ENCODE assay signal across 17 cellular contexts in the genomic region with DNA sequence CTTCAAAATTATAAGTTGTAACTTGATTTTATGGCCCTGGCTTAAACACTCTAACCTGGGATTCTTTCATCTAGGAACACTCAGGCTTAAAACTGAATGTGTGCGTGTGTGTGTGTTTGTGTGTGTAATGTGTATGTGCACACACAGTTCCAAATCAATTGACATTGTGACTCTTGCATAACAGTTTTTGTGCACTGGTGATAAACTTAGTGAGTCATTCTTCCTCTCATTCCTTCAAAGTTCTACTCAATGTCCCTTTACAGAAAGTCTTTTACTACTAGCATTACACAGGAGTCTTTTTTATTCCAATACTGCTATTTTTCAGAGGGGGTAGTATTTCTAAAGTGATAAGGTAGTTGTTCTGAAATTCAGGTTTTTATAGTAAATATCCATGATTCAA.
A peak's percentile ranks its signal among the peaks of the same experiment; 100 is the strongest.
DNase-seq lines count a peak whose midpoint lies in the region; ATAC-seq and TF ChIP-seq lines count a peak whose summit lies in the region.
"Had no signal": no experiment of that assay in that cellular context is flagged by ENCODE, and none has a peak within 500 bp of the region (broad histone marks: within the 10 kb centered on the region; RNA-seq: fewer than 3 reads in every experiment).

No MANE protein-coding gene starts in this region.

- H2AFZ ChIP-seq in IMR-90 (replicated peaks; ENCODE audit: low read length, poor library complexity) = no peak overlapping the region

- H3K18ac ChIP-seq in IMR-90 (ENCODE audit: low read depth, low read length) = no peak overlapping the region; the same call in 1 of the 2 replicates

- no peak overlapping the region for H2AK5ac ChIP-seq in IMR-90 (ENCODE audit: low read depth, low read length)

- BruUV-seq in Calu3 (replicated peaks; lab: Mats Ljungman, UMichigan) = no TSS peak
- BruUV-seq in IMR-90 (replicated peaks; lab: Mats Ljungman, UMichigan) = no TSS peak

- H3K9ac ChIP-seq in IMR-90 (ENCODE audit: low read depth, low read length) = no peak overlapping the region

- H3K79me1 ChIP-seq in IMR-90 (ENCODE audit: low read depth in 1 of 2, low read length in 2 of 2) = no peaks in the 10 kb centered on the region

- DNase-seq in Calu3 (peak; percentile 19), IMR-90 (peak; percentile 55), astrocyte of the hippocampus (ENCODE audit: low read depth, low spot score) (peak; percentile 0), kidney tubule cell (ENCODE audit: low spot score) (peak; percentile 10), adrenal gland (no peak), CD1c-positive myeloid dendritic cell (ENCODE audit: extremely low spot score) (no peak), transverse colon (no peak)
- no peak for DNase-seq in stimulated activated naive CD8-positive, alpha-beta T cell treated with anti-CD3 and anti-CD28 coated beads, Interleukin-15, Interleukin-2, amounts not matched to agents 100 U/mL and 50 U/mL, for 24 hours
- DNase-seq: activated CD4-positive, alpha-beta T cell treated with anti-CD3 and anti-CD28 coated beads for 1 hour; AML-193; body of pancreas; erythroblast; kidney glomerular epithelial cell; stimulated activated CD4-positive, alpha-beta T cell treated with anti-CD3 and anti-CD28 coated beads, Interleukin-2, amount 100 ng/mL, for 24 hours; T-helper 9 cell had no signal

- H3K27me3 ChIP-seq in IMR-90 (ENCODE audit: control insufficient read depth, insufficient read depth, low read length) = no peaks in the 10 kb centered on the region
- H3K27me3 ChIP-seq in adrenal gland = no peaks in the 10 kb centered on the region
- no peaks in the 10 kb centered on the region for H3K27me3 ChIP-seq in transverse colon
- H3K27me3 ChIP-seq: body of pancreas, right atrium auricular region had no signal

- H3K4me1 Mint-ChIP-seq in Calu3 (ENCODE audit: low read depth, unreplicated experiment) = peaks cover 20% of the 10 kb centered on the region

- no peak overlapping the region for H2BK120ac ChIP-seq in IMR-90 (ENCODE audit: low read depth, low read length)

- dilution Hi-C loops in IMR-90 (cut with HindIII; ENCODE audit: low sequenced_read_pairs, unreplicated experiment) = no loop called here

- no peak overlapping the region for H2BK20ac ChIP-seq in IMR-90 (ENCODE audit: low read depth, low read length)

- no peak overlapping the region for H3K4ac ChIP-seq in IMR-90 (ENCODE audit: low read depth, low read length)

- H3K4me1 ChIP-seq in IMR-90 (ENCODE audit: control insufficient read depth, insufficient read depth, low read length) = peaks cover 4% of the 10 kb centered on the region
- no peaks in the 10 kb centered on the region for H3K4me1 ChIP-seq in adrenal gland (replicated peaks in 1 of 2)
- no peaks in the 10 kb centered on the region for H3K4me1 ChIP-seq in transverse colon
- H3K4me1 ChIP-seq: body of pancreas, right atrium auricular region had no signal

- no peak overlapping the region for H3K14ac ChIP-seq in IMR-90 (replicated peaks; ENCODE audit: low read depth, low read length)

- TF ChIP-seq RAD21 in IMR-90 (IDR thresholded peaks at IDR 0.05; ENCODE audit: low read length) = no peak

- H4K8ac ChIP-seq in IMR-90 (ENCODE audit: low read depth in 2 of 2, low read length in 2 of 2) = no peak overlapping the region

- H4K20me1 ChIP-seq in IMR-90 (ENCODE audit: insufficient read depth, low read length) = no peaks in the 10 kb centered on the region

- H3K27ac ChIP-seq in IMR-90 (ENCODE audit: insufficient read depth, low read length) (no peak overlapping the region), adrenal gland (no peak overlapping the region), transverse colon (no peak overlapping the region)
- H3K27ac ChIP-seq: body of pancreas, right atrium auricular region had no signal

- no peak; the same call in none of the 2 replicates for ATAC-seq in IMR-90 (ENCODE audit: low read depth)
- no peak for ATAC-seq in stimulated activated naive CD8-positive, alpha-beta T cell treated with anti-CD3 and anti-CD28 coated beads, Interleukin-15, Interleukin-2, amounts not matched to agents 100 U/mL and 50 U/mL, for 24 hours
- ATAC-seq: body of pancreas had no signal

- no CpG with 5 or more reads among the region's 1 CpG for WGBS in IMR-90 (ENCODE audit: extremely low coverage in 2 of 2, insufficient read length in 1 of 2), 2 experiments
- WGBS in adrenal gland, 4 donors = 68 to 87% (median 77%) methylated on average over 1 of the region's 1 CpG
- whole genome bisulfite sequencing in transverse colon (ENCODE audit: low coverage in 1 of 2), 2 donors = 86 to 89% methylated on average over 1 of the region's 1 CpG

- H3K27ac Mint-ChIP-seq in Calu3 (ENCODE audit: unreplicated experiment) = peak overlapping the region; percentile 83

- no peak overlapping the region for H2BK15ac ChIP-seq in IMR-90 (ENCODE audit: low read depth, low read length)

- H3K56ac ChIP-seq in IMR-90 (ENCODE audit: extremely low read depth, insufficient read depth, low read length) = no peak overlapping the region

- no peaks in the 10 kb centered on the region for H3K9me3 Mint-ChIP-seq in Calu3 (ENCODE audit: low read depth, unreplicated experiment)

- H3K4me3 ChIP-seq in IMR-90 (ENCODE audit: insufficient read depth, low read depth, low read length) (no peak overlapping the region), adrenal gland (no peak overlapping the region), transverse colon (no peak overlapping the region)
- H3K4me3 ChIP-seq: body of pancreas, right atrium auricular region had no signal

- no peak overlapping the region for H4K91ac ChIP-seq in IMR-90 (ENCODE audit: insufficient read depth, low read depth, low read length)

- TF ChIP-seq CTCF in Calu3 (IDR thresholded peaks at IDR 0.05; ENCODE audit: unreplicated experiment) (no peak), IMR-90 (conservative IDR thresholded peaks at IDR 0.05; ENCODE audit: low read depth, low read length) (no peak), adrenal gland (IDR thresholded peaks at IDR 0.05) (no peak), transverse colon (IDR thresholded peaks at IDR 0.05) (no peak)

- no peak for TF ChIP-seq EP300 in transverse colon (IDR thresholded peaks at IDR 0.05; ENCODE audit: low read depth)

- H3K27me3 Mint-ChIP-seq in Calu3 (ENCODE audit: unreplicated experiment) = no peaks in the 10 kb centered on the region

- no peaks in the 10 kb centered on the region for H3K36me3 ChIP-seq in IMR-90 (ENCODE audit: control insufficient read depth, insufficient read depth, low read length)
- H3K36me3 ChIP-seq in adrenal gland (replicated peaks in 1 of 2) = no peaks in the 10 kb centered on the region
- no peaks in the 10 kb centered on the region for H3K36me3 ChIP-seq in transverse colon
- H3K36me3 ChIP-seq: right atrium auricular region had no signal

- in situ Hi-C loops in IMR-90 (cut with MboI; ENCODE audit: low sequenced_read_pairs) = no loop called here
- in situ Hi-C loops in transverse colon (cut with MboI; ENCODE audit: low pct_ligation_motif_present in 1 of 4, low pct_unique_long_range_greater_than_20kb in 1 of 4, low sequenced_read_pairs in 3 of 4) = no loop called here

- peak overlapping the region; percentile 30 for H3K4me3 Mint-ChIP-seq in Calu3 (ENCODE audit: low read depth, unreplicated experiment)
- H3K4me3 Mint-ChIP-seq: neural crest cell had no signal

- no peak for TF ChIP-seq POLR2A in IMR-90 (IDR thresholded peaks at IDR 0.05; ENCODE audit: low read depth, low read length)
- no peak for TF ChIP-seq POLR2A in adrenal gland (IDR thresholded peaks at IDR 0.05)
- TF ChIP-seq POLR2A in transverse colon (IDR thresholded peaks at IDR 0.05) = no peak

- H3K9me1 ChIP-seq in IMR-90 (ENCODE audit: insufficient read depth, low read length) = peaks cover 2% of the 10 kb centered on the region; the same call in 1 of the 2 replicates

- H4K5ac ChIP-seq in IMR-90 (ENCODE audit: low read depth, low read length) = no peak overlapping the region

- H2AK9ac ChIP-seq in IMR-90 (replicated peaks; ENCODE audit: low read depth, low read length, poor library complexity) = no peak overlapping the region

- intact Hi-C loops in Calu3 (cut with micrococcal nuclease; ENCODE audit: unreplicated experiment) = no loop called here
- intact Hi-C loops in IMR-90 (cut with micrococcal nuclease) = loop anchor here (5.0 kb wide), 1 partner anchor 62 kb away; no protein-coding TSS in a partner anchor
- intact Hi-C loops in adrenal gland (cut with DNase I) = no loop called here
- intact Hi-C loops in transverse colon (cut with DNase I; ENCODE audit: low total_unique reads) = no loop called here

- no peak overlapping the region for H3K4me2 ChIP-seq in IMR-90 (ENCODE audit: low read depth, low read length)

- H3K36me3 Mint-ChIP-seq in Calu3 (ENCODE audit: insufficient read depth, unreplicated experiment) = peaks cover 7% of the 10 kb centered on the region

- CTCF ChIA-PET in Calu3 (lab: Charles Lee) = no interaction called here
- CTCF ChIA-PET in IMR-90 (lab: Yijun Ruan, JAX) = no interaction called here

- H2BK5ac ChIP-seq in IMR-90 (ENCODE audit: low read depth, low read length, poor library complexity, severe bottlenecking) = no peak overlapping the region

- POLR2A ChIA-PET in IMR-90 (lab: Charles Lee; ENCODE audit: unreplicated experiment) = no interaction called here

- no peak overlapping the region for H3K23ac ChIP-seq in IMR-90 (ENCODE audit: low read depth, low read length)

- no peaks in the 10 kb centered on the region for H3K9me3 ChIP-seq in IMR-90 (ENCODE audit: control insufficient read depth, insufficient read depth, low read length)
- no peaks in the 10 kb centered on the region for H3K9me3 ChIP-seq in adrenal gland (replicated peaks in 1 of 3)
- H3K9me3 ChIP-seq in transverse colon = no peaks in the 10 kb centered on the region
- H3K9me3 ChIP-seq: body of pancreas, right atrium auricular region had no signal

TF ChIP-seq in IMR-90, 13 proteins besides CTCF, POLR2A, EP300 and RAD21:
- TF ChIP-seq FOS (IDR thresholded peaks at IDR 0.05; ENCODE audit: low read depth, low read length) = peak; percentile 24; the same call in 1 of the 2 replicates
- peak; percentile 82 for TF ChIP-seq CEBPB (IDR thresholded peaks at IDR 0.05; ENCODE audit: low read depth, low read length)
- no peak for TF ChIP-seq ELK1 (IDR thresholded peaks at IDR 0.05; ENCODE audit: borderline replicate concordance, low read depth, low read length)

Comparison
In these comparisons a context has a peak if more than half of its experiments do, and no peak if none do; other contexts are left out.
1. DNase-seq: peak in Calu3 (single experiment), IMR-90 (single experiment), astrocyte of the hippocampus (single experiment) and kidney tubule cell (single experiment); none in adrenal gland (0 of 7), CD1c-positive myeloid dendritic cell (single experiment), stimulated activated naive CD8-positive, alpha-beta T cell treated with anti-CD3 and anti-CD28 coated beads, Interleukin-15, Interleukin-2, amounts not matched to agents 100 U/mL and 50 U/mL, for 24 hours (single experiment) and transverse colon (single experiment).